Comparison of ENCODE assay signal across 8 cellular contexts in genomic region chr10:86522385-86522855, GRCh38. TPM values are rescaled to one million over a fixed set of nuclear protein-coding genes. Genes with fewer than 3 reads are reported as not detected.
DNase-seq lines count a peak whose midpoint lies in the region; ATAC-seq and TF ChIP-seq lines count a peak whose summit lies in the region.

No MANE protein-coding gene starts in this region.

- H3K27ac ChIP-seq in PC-3 (ENCODE audit: low read length) = no peak overlapping the region
- H3K27ac ChIP-seq in neutrophil = no peak overlapping the region

- H3K9ac ChIP-seq in PC-3 (ENCODE audit: low read length) = peak overlapping the region; percentile 98
- H3K9ac ChIP-seq in endocrine pancreas (ENCODE audit: control insufficient read depth, insufficient read depth, low read length) = peak overlapping the region; percentile 98

- H3K27me3 ChIP-seq in PC-3 (ENCODE audit: low read length) (no peaks in the 10 kb centered on the region), endocrine pancreas (ENCODE audit: control insufficient read depth, insufficient read depth, low read length) (no peaks in the 10 kb centered on the region), neutrophil (no peaks in the 10 kb centered on the region)

- H2AFZ ChIP-seq in PC-3 (ENCODE audit: low read length) = peak overlapping the region; percentile 93

- H3K4me3 ChIP-seq in PC-3 (ENCODE audit: low read length) (peak overlapping the region; percentile 96), endocrine pancreas (ENCODE audit: control insufficient read depth, insufficient read depth, low read length) (peak overlapping the region; percentile 86), neutrophil (ENCODE audit: low read depth in 1 of 2, low read length in 1 of 2) (peak overlapping the region; percentile 90 to 93)

- H3K9me2 ChIP-seq in PC-3 (replicated peaks; ENCODE audit: low read length) = no peaks in the 10 kb centered on the region

- H3K4me1 ChIP-seq in PC-3 (ENCODE audit: insufficient read depth, low read length) (peaks cover 18% of the 10 kb centered on the region), endocrine pancreas (ENCODE audit: control insufficient read depth, insufficient read depth, low read length) (peaks cover 17% of the 10 kb centered on the region), neutrophil (ENCODE audit: control insufficient read depth in 1 of 2, insufficient read depth in 1 of 2, low read depth in 1 of 2, low read length in 1 of 2) (peaks cover 19 to 32% of the 10 kb centered on the region in 2 experiments)

- intact Hi-C loops in PC-3 (cut with micrococcal nuclease) = loop anchor here (5.0 kb wide), 2 partner anchors 125 to 165 kb away; no protein-coding TSS in a partner anchor

- no peaks in the 10 kb centered on the region for H3F3A ChIP-seq in PC-3 (ENCODE audit: low read length, unreplicated experiment)

- H4K20me1 ChIP-seq in PC-3 (ENCODE audit: low read length) = peaks cover 18% of the 10 kb centered on the region

- ATAC-seq in PC-3 (no peak), HG02610 (IDR thresholded peaks at IDR 0.05; ENCODE audit: unreplicated experiment) (no peak), GM21381 (IDR thresholded peaks at IDR 0.05; ENCODE audit: unreplicated experiment) (no peak), HG03139 (IDR thresholded peaks at IDR 0.05; ENCODE audit: unreplicated experiment) (no peak)

- CTCF ChIA-PET in PC-3 (lab: Charles Lee) = interaction anchor here (1.0 kb wide), 1 partner anchor 162 kb away, joined by 9 read pairs; no protein-coding TSS in a partner anchor

- DNase-seq in DMS 273 (lab: John Stamatoyannopoulos, UW; ENCODE audit: unreplicated experiment) = peak; percentile 33
- no peak for DNase-seq in DMS 273 treated with DMSO at 0.1 percent for 48 hours (lab: John Stamatoyannopoulos, UW)
- DNase-seq in PC-3 = no peak

- H3K79me2 ChIP-seq in PC-3 (ENCODE audit: low read length) = peaks cover 72% of the 10 kb centered on the region

- H3K9me3 ChIP-seq in PC-3 (ENCODE audit: low read length) (no peaks in the 10 kb centered on the region), endocrine pancreas (ENCODE audit: control insufficient read depth, low read length) (no peaks in the 10 kb centered on the region), neutrophil (no peaks in the 10 kb centered on the region)

- H3K36me3 ChIP-seq in PC-3 (ENCODE audit: low read depth, low read length) (no peaks in the 10 kb centered on the region; the same call in 1 of the 2 replicates), endocrine pancreas (ENCODE audit: control insufficient read depth, insufficient read depth, low read length) (no peaks in the 10 kb centered on the region), neutrophil (peaks cover 4% of the 10 kb centered on the region)

- peak overlapping the region; percentile 86 for H3K4me2 ChIP-seq in PC-3 (ENCODE audit: low read length)

- BruUV-seq in PC-3 (replicated peaks; lab: Mats Ljungman, UMichigan) = TSS peak; percentile 67

- POLR2A ChIA-PET in PC-3 (lab: Charles Lee; ENCODE audit: unreplicated experiment) = interaction anchor here (0.7 kb wide), 1 partner anchor 49 kb away, joined by 26 read pairs; no protein-coding TSS in a partner anchor

- TF ChIP-seq CTCF in PC-3 (conservative IDR thresholded peaks at IDR 0.05; ENCODE audit: low read depth, low read length) (no peak), neutrophil (IDR thresholded peaks at IDR 0.05) (no peak)

RNA-seq across cellular contexts. Expression of gene WAPL, which starts 0.8 kb away (rescaled TPM):
- total RNA-seq in PC-3 (2014; rRNA removed) = 24.5 and 26.0 TPM in 2 replicates
